Comparison of ENCODE assay signal across 8 cellular contexts in genomic region chr19:18156841-18157464, GRCh38. TPM values are rescaled to one million over a fixed set of nuclear protein-coding genes. Genes with fewer than 3 reads are reported as not detected.
DNase-seq lines count a peak whose midpoint lies in the region; ATAC-seq and TF ChIP-seq lines count a peak whose summit lies in the region.

No MANE protein-coding gene starts in this region.

- H3K9ac ChIP-seq in smooth muscle cell (ENCODE audit: low read depth), result no peak overlapping the region

- WGBS in smooth muscle cell (ENCODE audit: low lambda C conversion rate), result 75% methylated on average over 22 of the region's 22 CpGs

- no peak for TF ChIP-seq CTCF in smooth muscle cell (IDR thresholded peaks at IDR 0.05; ENCODE audit: borderline replicate concordance, insufficient read depth, poor library complexity, severe bottlenecking)

- H3K9me3 ChIP-seq in smooth muscle cell (replicated peaks; ENCODE audit: low read depth), result no peaks in the 10 kb centered on the region

- no peaks in the 10 kb centered on the region for H3K27me3 ChIP-seq in smooth muscle cell (ENCODE audit: low read depth)

- no peak overlapping the region for H3K4me2 ChIP-seq in smooth muscle cell

- no peaks in the 10 kb centered on the region for H3K36me3 ChIP-seq in smooth muscle cell (ENCODE audit: low read depth)

- peaks cover 12% of the 10 kb centered on the region for H3K4me1 ChIP-seq in smooth muscle cell (ENCODE audit: low read depth)

- H3K79me2 ChIP-seq in smooth muscle cell (ENCODE audit: low read depth), result peaks cover 24% of the 10 kb centered on the region

- no peak overlapping the region for H3K4me3 ChIP-seq in smooth muscle cell

- H2AFZ ChIP-seq in smooth muscle cell (ENCODE audit: low read depth), result no peak overlapping the region

- no peak overlapping the region for H3K27ac ChIP-seq in smooth muscle cell (ENCODE audit: low read depth)

- peak in 13 of 14 donors; percentile 11 to 83 (median 57) for DNase-seq in C1 segment of cervical spinal cord (lab: John Stamatoyannopoulos, UW)
- DNase-seq in NCI-H1694 (lab: John Stamatoyannopoulos, UW), result peak; percentile 92
- DNase-seq in astrocyte of the hippocampus (ENCODE audit: low read depth, low spot score), result peak; percentile 96
- peak in 47 of 51 donors; percentile 15 to 89 (median 64) for DNase-seq in hypothalamus (lab: John Stamatoyannopoulos, UW)
- peak; percentile 37 for DNase-seq in smooth muscle cell (lab: John Stamatoyannopoulos, UW; ENCODE audit: unreplicated experiment)
- DNase-seq in activated CD4-positive, alpha-beta T cell treated with anti-CD3 and anti-CD28 coated beads, Interleukin-2, amount 50 U/mL, for 48 hours, result no peak

- ATAC-seq in HG03280 (IDR thresholded peaks at IDR 0.05; ENCODE audit: unreplicated experiment), result no peak
- no peak for ATAC-seq in GM18909 (IDR thresholded peaks at IDR 0.05; ENCODE audit: poor library complexity, unreplicated experiment)

- no peaks in the 10 kb centered on the region for H3F3A ChIP-seq in smooth muscle cell (ENCODE audit: low read depth)

- peaks cover 41% of the 10 kb centered on the region for H4K20me1 ChIP-seq in smooth muscle cell (ENCODE audit: low read depth)

RNA-seq across cellular contexts. Expression of gene PIK3R2, which starts 4.0 kb away (rescaled TPM):
- 22.2 and 22.9 TPM in 2 replicates for total RNA-seq in smooth muscle cell
- 37.1 and 50.1 TPM in 2 replicates for polyA plus RNA-seq in smooth muscle cell

RNA-seq across cellular contexts. Expression of gene IFI30, which starts 16.7 kb away (rescaled TPM):
- 0.67 and 2.9 TPM in 2 replicates for total RNA-seq in smooth muscle cell
- 0.64 and 0.87 TPM in 2 replicates for polyA plus RNA-seq in smooth muscle cell

RNA-seq across cellular contexts. Expression of gene MPV17L2, which starts 36.1 kb away (rescaled TPM):
- 11.6 and 13.1 TPM in 2 replicates for total RNA-seq in smooth muscle cell
- polyA plus RNA-seq in smooth muscle cell, result 27.1 and 28.7 TPM in 2 replicates

RNA-seq across cellular contexts. Expression of gene RAB3A, which starts 46.9 kb away (rescaled TPM):
- total RNA-seq in smooth muscle cell, result 1.4 and 4.9 TPM in 2 replicates
- polyA plus RNA-seq in smooth muscle cell, result 3.6 and 3.7 TPM in 2 replicates

RNA-seq across cellular contexts. Expression of gene MAST3, which starts 59.4 kb away (rescaled TPM):
- total RNA-seq in smooth muscle cell, result 3.6 and 4.3 TPM in 2 replicates
- polyA plus RNA-seq in smooth muscle cell, result 4.3 and 10.3 TPM in 2 replicates

Comparison
In these comparisons a context has a peak if more than half of its experiments do, and no peak if none do; other contexts are left out.
1. DNase-seq: peak in C1 segment of cervical spinal cord (13 of 14), NCI-H1694 (single experiment), astrocyte of the hippocampus (single experiment), hypothalamus (47 of 51) and smooth muscle cell (single experiment); none in activated CD4-positive, alpha-beta T cell treated with anti-CD3 and anti-CD28 coated beads, Interleukin-2, amount 50 U/mL, for 48 hours (0 of 2).